Comparison of ENCODE assay signal across 23 cellular contexts in the genomic region with DNA sequence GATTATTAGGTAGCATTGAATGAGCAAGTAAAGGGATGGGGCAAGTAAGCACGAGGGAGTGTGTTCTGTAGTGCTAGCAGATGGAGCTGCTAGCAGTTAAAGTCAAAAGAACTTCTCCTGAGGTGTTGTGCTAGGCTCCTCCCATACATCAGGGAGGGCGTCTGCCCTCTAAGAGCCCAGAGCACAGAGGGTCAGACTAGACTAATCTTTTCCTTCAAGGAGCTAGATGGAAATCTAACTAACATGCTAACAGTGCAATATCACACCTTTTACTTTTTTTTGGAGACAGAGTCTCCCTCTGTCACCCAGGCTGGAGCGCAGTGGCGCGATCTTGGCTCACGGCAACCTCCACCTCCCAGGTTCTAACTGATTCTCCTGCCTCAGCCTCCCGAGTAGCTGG.
"Had no signal": no experiment of that assay in that cellular context is flagged by ENCODE, and none has a peak within 500 bp of the region (broad histone marks: within the 10 kb centered on the region; RNA-seq: fewer than 3 reads in every experiment).

No MANE protein-coding gene starts in this region.

- H3K27me3 Mint-ChIP-seq: effector memory CD8-positive, alpha-beta T cell; type B pancreatic cell had no signal

- H3K4me3 Mint-ChIP-seq: dendritic cell treated with granulocyte-macrophage colony-stimulating factor and Interleukin-4, amounts not matched to agents 40 ng/mL and 50 ng/mL, for 4 days; effector memory CD8-positive, alpha-beta T cell; immature natural killer cell; memory B cell; mesothelial cell of epicardium; natural killer cell; type B pancreatic cell had no signal

- H3K9me3 Mint-ChIP-seq: dendritic cell treated with granulocyte-macrophage colony-stimulating factor and Interleukin-4, amounts not matched to agents 40 ng/mL and 50 ng/mL, for 4 days; effector memory CD8-positive, alpha-beta T cell; mesothelial cell of epicardium; natural killer cell; type B pancreatic cell had no signal

- H3K27me3 ChIP-seq: esophagus muscularis mucosa, gastrocnemius medialis, neutrophil, spleen, suprapubic skin, thyroid gland had no signal

- DNase-seq: effector memory CD8-positive, alpha-beta T cell; gastrocnemius medialis; immature natural killer cell; kidney; left cardiac atrium; left ventricle myocardium inferior; lower lobe of right lung; natural killer cell; spleen; stimulated activated CD4-positive, alpha-beta T cell treated with anti-CD3 and anti-CD28 coated beads, Interleukin-15, amount 100 ng/mL, for 24 hours; stimulated activated CD4-positive, alpha-beta T cell treated with anti-CD3 and anti-CD28 coated beads, Interleukin-2, amount 100 ng/mL, for 24 hours; stimulated activated CD4-positive, alpha-beta T cell treated with anti-CD3 and anti-CD28 coated beads, Interleukin-4, amount 100 ng/mL, for 4 hours; stimulated activated naive CD4-positive, alpha-beta T cell treated with Interleukin-2 at 50 U/mL for 16 hours; thyroid gland had no signal

- H3K27ac Mint-ChIP-seq: dendritic cell treated with granulocyte-macrophage colony-stimulating factor and Interleukin-4, amounts not matched to agents 40 ng/mL and 50 ng/mL, for 4 days; effector memory CD8-positive, alpha-beta T cell; memory B cell; mesothelial cell of epicardium; type B pancreatic cell had no signal

- H3K27ac ChIP-seq: epithelial cell of prostate, esophagus muscularis mucosa, left ventricle myocardium inferior, lower lobe of right lung, neutrophil, spleen, suprapubic skin had no signal

- H3K36me3 ChIP-seq: esophagus muscularis mucosa, gastrocnemius medialis, left ventricle myocardium inferior, lower lobe of right lung, neutrophil, spleen, suprapubic skin, thyroid gland had no signal

- H3K4me3 ChIP-seq: esophagus muscularis mucosa, gastrocnemius medialis, left ventricle myocardium inferior, lower lobe of right lung, spleen, suprapubic skin, thyroid gland had no signal

- H3K9me3 ChIP-seq: esophagus muscularis mucosa, gastrocnemius medialis, left ventricle myocardium inferior, lower lobe of right lung, neutrophil, spleen, suprapubic skin, thyroid gland had no signal

- H3K36me3 Mint-ChIP-seq: immature natural killer cell, mesothelial cell of epicardium, natural killer cell, type B pancreatic cell had no signal

- ATAC-seq: effector memory CD8-positive, alpha-beta T cell; gastrocnemius medialis; left cardiac atrium; lower lobe of right lung; natural killer cell; sciatic nerve had no signal
